8 cellular contexts compared by ENCODE assay signal in genomic region chr16:4936991-4937781, GRCh38. TPM values are rescaled to one million over a fixed set of nuclear protein-coding genes. Genes with fewer than 3 reads are reported as not detected.
DNase-seq lines count a peak whose midpoint lies in the region; ATAC-seq, FAIRE-seq and TF ChIP-seq lines count a peak whose summit lies in the region.

TSS of gene PPL (minus strand) at chr16:4937148. CDS start at chr16:4937045, 103 bp downstream.

- H3K4me1 Mint-ChIP-seq in activated T-cell treated with anti-CD3 and anti-CD28 coated beads, Interleukin-2, amount 50 U/mL, for 4 hours (ENCODE audit: low read depth): peaks cover 8% of the 10 kb centered on the region

- H3K4me3 Mint-ChIP-seq in activated T-cell treated with anti-CD3 and anti-CD28 coated beads, Interleukin-2, amount 50 U/mL, for 4 hours: peak within 1 kb of the TSS; percentile 67

- H3K9ac ChIP-seq in OCI-LY3 (ENCODE audit: low read length): no peak within 1 kb of the TSS
- no peak within 1 kb of the TSS for H3K9ac ChIP-seq in endothelial cell of umbilical vein (replicated peaks; ENCODE audit: extremely low read depth, insufficient read depth, low read length)
- H3K9ac ChIP-seq in muscle layer of colon (ENCODE audit: low read length): no peak within 1 kb of the TSS

- dilution Hi-C loops in endothelial cell of umbilical vein (cut with MboI; ENCODE audit: extremely low pct_ligation_motif_present, low sequenced_read_pairs): no loop called here

- H3K79me2 ChIP-seq in OCI-LY3 (ENCODE audit: low read length) (no peaks in the 10 kb centered on the region), endothelial cell of umbilical vein (ENCODE audit: control insufficient read depth, insufficient read depth, low read length) (no peaks in the 10 kb centered on the region), OCI-LY7 (ENCODE audit: insufficient read depth, low read depth, low read length) (no peaks in the 10 kb centered on the region)

- POLR2A ChIA-PET in endothelial cell of umbilical vein (lab: Charles Lee): no interaction called here
- POLR2A ChIA-PET in OCI-LY7 (lab: Charles Lee): no interaction called here

- no peak for TF ChIP-seq POLR2A in endothelial cell of umbilical vein (IDR thresholded peaks at IDR 0.05; ENCODE audit: low read depth, low read length)

- H3K9me3 ChIP-seq in OCI-LY3 (ENCODE audit: insufficient read depth, low read length): no peaks in the 10 kb centered on the region
- no peaks in the 10 kb centered on the region for H3K9me3 ChIP-seq in endothelial cell of umbilical vein (replicated peaks; ENCODE audit: control insufficient read depth, insufficient read depth, low read length)
- no peaks in the 10 kb centered on the region for H3K9me3 ChIP-seq in muscle layer of colon (ENCODE audit: low read length)
- no peaks in the 10 kb centered on the region for H3K9me3 ChIP-seq in OCI-LY7 (ENCODE audit: low read length)

- H3K27me3 ChIP-seq in OCI-LY3 (ENCODE audit: low read depth, low read length) (peaks cover 6% of the 10 kb centered on the region), endothelial cell of umbilical vein (ENCODE audit: control insufficient read depth in 2 of 2, insufficient read depth in 2 of 2, low read length in 2 of 2) (peaks cover 15 to 21% of the 10 kb centered on the region in 2 experiments), muscle layer of colon (ENCODE audit: control insufficient read depth in 1 of 2, insufficient read depth in 2 of 2, low read length in 2 of 2) (peaks cover 0 to 25% of the 10 kb centered on the region in 2 donors)

- H3K4me3 ChIP-seq in OCI-LY3 (ENCODE audit: low read length) (peak within 1 kb of the TSS; percentile 60), endothelial cell of umbilical vein (replicated peaks in 1 of 3; ENCODE audit: insufficient read depth in 1 of 3, low read depth in 1 of 3, low read length in 3 of 3) (peak within 1 kb of the TSS in 1 of 3 experiments; percentile 21), muscle layer of colon (ENCODE audit: low read depth in 1 of 2, low read length in 2 of 2) (peak within 1 kb of the TSS; percentile 20 to 55), OCI-LY7 (ENCODE audit: low read depth, low read length, poor library complexity, severe bottlenecking) (no peak within 1 kb of the TSS)

- no peaks in the 10 kb centered on the region for H3K36me3 Mint-ChIP-seq in activated T-cell treated with anti-CD3 and anti-CD28 coated beads, Interleukin-2, amount 50 U/mL, for 4 hours (ENCODE audit: insufficient read depth)

- no peaks in the 10 kb centered on the region for H3K4me1 ChIP-seq in OCI-LY3 (ENCODE audit: low read length)
- H3K4me1 ChIP-seq in endothelial cell of umbilical vein (ENCODE audit: control insufficient read depth, extremely low read depth, insufficient read depth, low read length): peaks cover 3% of the 10 kb centered on the region
- H3K4me1 ChIP-seq in muscle layer of colon (ENCODE audit: insufficient read depth, low read length): peaks cover 10% of the 10 kb centered on the region
- no peaks in the 10 kb centered on the region for H3K4me1 ChIP-seq in OCI-LY7 (ENCODE audit: insufficient read depth, low read length, poor library complexity, severe bottlenecking)

- peak; percentile 47 to 50 for ATAC-seq in activated T-cell treated with anti-CD3 and anti-CD28 coated beads, Interleukin-2, amount 50 U/mL, for 4 hours

- H3K27ac ChIP-seq in OCI-LY3 (ENCODE audit: low read length) (no peak within 1 kb of the TSS), endothelial cell of umbilical vein (ENCODE audit: insufficient read depth, low read depth, low read length) (no peak within 1 kb of the TSS), muscle layer of colon (ENCODE audit: low read depth, low read length) (no peak within 1 kb of the TSS), OCI-LY7 (ENCODE audit: low read depth, low read length, poor library complexity, severe bottlenecking) (no peak within 1 kb of the TSS)

- H3K36me3 ChIP-seq in OCI-LY3 (replicated peaks; ENCODE audit: low read depth, low read length): no peaks in the 10 kb centered on the region
- no peaks in the 10 kb centered on the region for H3K36me3 ChIP-seq in endothelial cell of umbilical vein (ENCODE audit: control insufficient read depth in 2 of 2, extremely low read depth in 1 of 2, insufficient read depth in 2 of 2, low read length in 2 of 2)
- H3K36me3 ChIP-seq in muscle layer of colon (ENCODE audit: insufficient read depth, low read length): no peaks in the 10 kb centered on the region
- H3K36me3 ChIP-seq in OCI-LY7 (ENCODE audit: insufficient read depth, low read length): no peaks in the 10 kb centered on the region

- peaks cover 45% of the 10 kb centered on the region for H3K27me3 Mint-ChIP-seq in activated T-cell treated with anti-CD3 and anti-CD28 coated beads, Interleukin-2, amount 50 U/mL, for 4 hours (ENCODE audit: low read depth)

- H3K9me3 Mint-ChIP-seq in activated T-cell treated with anti-CD3 and anti-CD28 coated beads, Interleukin-2, amount 50 U/mL, for 4 hours: no peaks in the 10 kb centered on the region

- H3K4me2 ChIP-seq in OCI-LY3 (ENCODE audit: low read length): peak within 1 kb of the TSS; percentile 50
- peak within 1 kb of the TSS; percentile 5 for H3K4me2 ChIP-seq in endothelial cell of umbilical vein (ENCODE audit: insufficient read depth, low read length)
- no peak within 1 kb of the TSS; the same call in 1 of the 2 replicates for H3K4me2 ChIP-seq in OCI-LY7 (ENCODE audit: low read length)

- FAIRE-seq in endothelial cell of umbilical vein (lab: Jason Lieb, UNC): no peak

- BruUV-seq in endothelial cell of umbilical vein (replicated peaks; lab: Mats Ljungman, UMichigan) (no TSS peak), OCI-LY7 (replicated peaks; lab: Mats Ljungman, UMichigan) (no TSS peak)

- intact Hi-C loops in endothelial cell of umbilical vein (cut with micrococcal nuclease): no loop called here
- intact Hi-C loops in OCI-LY7 (cut with micrococcal nuclease; ENCODE audit: unreplicated experiment): no loop called here

- no peak for TF ChIP-seq CTCF in OCI-LY3 (IDR thresholded peaks at IDR 0.05; ENCODE audit: low read depth, low read length)
- TF ChIP-seq CTCF in endothelial cell of umbilical vein (IDR thresholded peaks at IDR 0.05; ENCODE audit: extremely low read depth in 1 of 2, insufficient read depth in 1 of 2, low read depth in 1 of 2, low read length in 2 of 2): no peak
- TF ChIP-seq CTCF in OCI-LY7 (conservative IDR thresholded peaks at IDR 0.05; ENCODE audit: low read length): no peak

- DNase-seq in activated T-cell treated with anti-CD3 and anti-CD28 coated beads, Interleukin-2, amount 50 U/mL, for 4 hours: no peak
- no peak for DNase-seq in activated T-cell treated with anti-CD3 and anti-CD28 coated beads, Interleukin-2, amount 50 U/mL, for 1 hour
- DNase-seq in endothelial cell of umbilical vein (ENCODE audit: low read depth, low spot score) (no peak), NCI-H446 (lab: John Stamatoyannopoulos, UW) (no peak), SKM-1 (lab: John Stamatoyannopoulos, UW; ENCODE audit: unreplicated experiment) (no peak), OCI-LY7 (ENCODE audit: low spot score) (no peak)

- no peaks in the 10 kb centered on the region for H4K20me1 ChIP-seq in OCI-LY3 (ENCODE audit: insufficient read depth, low read length)
- H4K20me1 ChIP-seq in endothelial cell of umbilical vein (replicated peaks; ENCODE audit: control insufficient read depth, extremely low read depth, insufficient read depth, low read length): no peaks in the 10 kb centered on the region
- no peaks in the 10 kb centered on the region for H4K20me1 ChIP-seq in OCI-LY7 (ENCODE audit: insufficient read depth, low read length)

- H3K9me2 ChIP-seq in OCI-LY7 (ENCODE audit: insufficient read depth, low read length): no peaks in the 10 kb centered on the region

- no peak within 1 kb of the TSS for H2AFZ ChIP-seq in OCI-LY3 (ENCODE audit: low read depth, low read length)
- H2AFZ ChIP-seq in endothelial cell of umbilical vein (ENCODE audit: low read depth, low read length): no peak within 1 kb of the TSS
- no peak within 1 kb of the TSS for H2AFZ ChIP-seq in OCI-LY7 (ENCODE audit: low read length)

- no peaks in the 10 kb centered on the region for H3K9me1 ChIP-seq in endothelial cell of umbilical vein (replicated peaks; ENCODE audit: control insufficient read depth, extremely low read depth, insufficient read depth, low read length)

- CTCF ChIA-PET in endothelial cell of umbilical vein (lab: Charles Lee): interaction anchor here (0.6 to 1.3 kb wide), 4 partner anchors 18 to 388 kb away, joined by 3 read pairs; partner anchors contain the start of gene SEC14L5
- CTCF ChIA-PET in OCI-LY7 (lab: Charles Lee; ENCODE audit: unreplicated experiment): interaction anchor here (0.5 kb wide), 1 partner anchor 53 kb away, joined by 4 read pairs; no protein-coding TSS in a partner anchor

TF ChIP-seq in endothelial cell of umbilical vein, 7 proteins besides CTCF, POLR2A, EP300 and RAD21:
- TF ChIP-seq FOS (IDR thresholded peaks at IDR 0.05; ENCODE audit: borderline replicate concordance, insufficient read depth, low read length): no peak
- TF ChIP-seq EZH2 (IDR thresholded peaks at IDR 0.05; ENCODE audit: borderline replicate concordance, low read depth, low read length, severe bottlenecking): peak; percentile 57

RNA-seq across cellular contexts. Expression of gene PPL, which starts in this region (rescaled TPM):
- total RNA-seq in activated T-cell treated with anti-CD3 and anti-CD28 coated beads, Interleukin-2, amount 50 U/mL, for 4 hours: under 1 TPM; 0.08 to 0.11 (median 0.08) TPM
- total RNA-seq in endothelial cell of umbilical vein (0.05 and 0.20 TPM in 2 replicates), OCI-LY7 (2022) (not detected in 2 replicates)
- 0.03 and 0.07 TPM in 2 replicates for polyA plus RNA-seq in endothelial cell of umbilical vein
- polyA plus RNA-seq in endothelial cell of umbilical vein (2011; cell fraction: cytosol; rRNA removed): 0.04 and 0.05 TPM in 2 replicates
- 0.07 and 0.14 TPM in 2 replicates for polyA plus RNA-seq in endothelial cell of umbilical vein (2011; cell fraction: nucleus; rRNA removed)
- 0.07 and 0.16 TPM in 2 replicates for polyA plus RNA-seq in endothelial cell of umbilical vein (2012)
- polyA minus RNA-seq in endothelial cell of umbilical vein: 0.06 and 0.27 TPM in 2 replicates
- 8.9 TPM for polyA minus RNA-seq in endothelial cell of umbilical vein (2011; cell fraction: cytosol; rRNA and poly(A)+ RNA removed)
- polyA minus RNA-seq in endothelial cell of umbilical vein (2011; cell fraction: nucleus; rRNA and poly(A)+ RNA removed): 0.10 TPM in 2 replicates
- total RNA-seq in OCI-LY7 (2014; rRNA removed; shearing (Covaris generic)): not detected in 2 replicates

Comparison
In these comparisons a context has a peak if more than half of its experiments do, and no peak if none do; other contexts are left out.
1. Peak in ATAC-seq in activated T-cell treated with anti-CD3 and anti-CD28 coated beads, Interleukin-2, amount 50 U/mL, for 4 hours; RNA of the gene not detected or under 1 TPM.